22 cellular contexts compared by ENCODE assay signal in genomic region chr6:7770111-7770510, GRCh38. TPM values are rescaled to one million over a fixed set of nuclear protein-coding genes. Genes with fewer than 3 reads are reported as not detected.
"Had no signal": no experiment of that assay in that cellular context is flagged by ENCODE, and none has a peak within 500 bp of the region (broad histone marks: within the 10 kb centered on the region; RNA-seq: fewer than 3 reads in every experiment).

No MANE protein-coding gene starts in this region.

- H3K9me3 Mint-ChIP-seq: activated CD4-positive, alpha-beta T cell treated with anti-CD3 and anti-CD28 coated beads, Interleukin-2, amount 10 ng/mL, durations not matched to agents 24 days and 14 days; activated naive CD4-positive, alpha-beta T cell treated with anti-CD3 and anti-CD28 coated beads, Interleukin-2, amount 50 U/mL, for 72 hours; neural progenitor cell; stimulated activated naive CD8-positive, alpha-beta T cell treated with anti-CD3 and anti-CD28 coated beads, Interleukin-15, Interleukin-2, amounts not matched to agents 100 ng/mL and 50 ng/mL, for 24 hours; type B pancreatic cell had no signal

- ATAC-seq: activated CD8-positive, alpha-beta T cell treated with anti-CD3 and anti-CD28 coated beads, Interleukin-2, amount 10 ng/mL, durations not matched to agents 7 days and 5 days; activated naive CD4-positive, alpha-beta T cell treated with anti-CD3 and anti-CD28 coated beads, Interleukin-2, amount 50 U/mL, for 72 hours; gastroesophageal sphincter; sciatic nerve had no signal

- H3K4me3 Mint-ChIP-seq: activated CD4-positive, alpha-beta T cell treated with anti-CD3 and anti-CD28 coated beads, Interleukin-2, amount 10 ng/mL, durations not matched to agents 24 days and 14 days; activated CD8-positive, alpha-beta T cell treated with anti-CD3 and anti-CD28 coated beads, Interleukin-2, amount 10 ng/mL, durations not matched to agents 7 days and 5 days; neural progenitor cell; stimulated activated naive CD8-positive, alpha-beta T cell treated with anti-CD3 and anti-CD28 coated beads, Interleukin-15, Interleukin-2, amounts not matched to agents 100 ng/mL and 50 ng/mL, for 24 hours; type B pancreatic cell had no signal

- H3K27me3 ChIP-seq: brain microvascular endothelial cell, gastroesophageal sphincter, neural progenitor cell, ovary had no signal

- H3K4me2 ChIP-seq: neural progenitor cell had no signal

- FAIRE-seq: TTC549 had no signal

- H3K4me1 Mint-ChIP-seq: activated CD4-positive, alpha-beta T cell treated with anti-CD3 and anti-CD28 coated beads, Interleukin-2, amount 10 ng/mL, durations not matched to agents 24 days and 14 days had no signal

- H3K9ac ChIP-seq: neural progenitor cell had no signal

- H3K9me3 ChIP-seq: gastroesophageal sphincter, spleen, suprapubic skin had no signal

- H3K36me3 Mint-ChIP-seq: activated naive CD4-positive, alpha-beta T cell treated with anti-CD3 and anti-CD28 coated beads, Interleukin-2, amount 50 U/mL, for 72 hours; type B pancreatic cell had no signal

- DNase-seq: activated CD4-positive, alpha-beta T cell treated with anti-CD3 and anti-CD28 coated beads, Interleukin-2, amount 10 ng/mL, durations not matched to agents 24 days and 14 days; activated CD4-positive, CD25-positive, alpha-beta regulatory T cell; activated CD8-positive, alpha-beta memory T cell treated with anti-CD3 and anti-CD28 coated beads, Interleukin-2, amount 50 U/mL, for 4 hours; activated CD8-positive, alpha-beta T cell treated with anti-CD3 and anti-CD28 coated beads, Interleukin-2, amount 10 ng/mL, durations not matched to agents 7 days and 5 days; activated gamma-delta T cell; activated T-cell treated with anti-CD3 and anti-CD28 coated beads, Interleukin-2, amount 50 U/mL, for 48 hours; amniotic stem cell; brain microvascular endothelial cell; cerebellar nuclear complex; effector memory CD4-positive, alpha-beta T cell; islet precursor cell; midbrain; ovary; spleen had no signal

- H3K27ac ChIP-seq: brain microvascular endothelial cell, gastroesophageal sphincter, neural progenitor cell, ovary, spleen, suprapubic skin had no signal

- H2AFZ ChIP-seq: neural progenitor cell had no signal

- H3K4me3 ChIP-seq: gastroesophageal sphincter, neural progenitor cell, ovary, spleen, suprapubic skin had no signal

- H3K36me3 ChIP-seq: brain microvascular endothelial cell, gastroesophageal sphincter, neural progenitor cell, ovary, spleen, suprapubic skin had no signal

- H3K27ac Mint-ChIP-seq: activated CD4-positive, alpha-beta T cell treated with anti-CD3 and anti-CD28 coated beads, Interleukin-2, amount 10 ng/mL, durations not matched to agents 24 days and 14 days; activated CD8-positive, alpha-beta T cell treated with anti-CD3 and anti-CD28 coated beads, Interleukin-2, amount 10 ng/mL, durations not matched to agents 7 days and 5 days; activated naive CD4-positive, alpha-beta T cell treated with anti-CD3 and anti-CD28 coated beads, Interleukin-2, amount 50 U/mL, for 72 hours; neural progenitor cell; stimulated activated naive CD8-positive, alpha-beta T cell treated with anti-CD3 and anti-CD28 coated beads, Interleukin-15, Interleukin-2, amounts not matched to agents 100 ng/mL and 50 ng/mL, for 24 hours; type B pancreatic cell had no signal

- H3K4me1 ChIP-seq: gastroesophageal sphincter, spleen, suprapubic skin had no signal

RNA-seq across cellular contexts. Expression of gene BMP6, which starts 44.2 kb away (rescaled TPM):
- total RNA-seq: activated CD8-positive, alpha-beta T cell treated with anti-CD3 and anti-CD28 coated beads, Interleukin-2, amount 10 ng/mL, durations not matched to agents 7 days and 5 days; activated naive CD4-positive, alpha-beta T cell treated with anti-CD3 and anti-CD28 coated beads, Interleukin-2, amount 50 U/mL, for 72 hours had no signal
